1 cellular context compared by ENCODE assay signal in the genomic region with DNA sequence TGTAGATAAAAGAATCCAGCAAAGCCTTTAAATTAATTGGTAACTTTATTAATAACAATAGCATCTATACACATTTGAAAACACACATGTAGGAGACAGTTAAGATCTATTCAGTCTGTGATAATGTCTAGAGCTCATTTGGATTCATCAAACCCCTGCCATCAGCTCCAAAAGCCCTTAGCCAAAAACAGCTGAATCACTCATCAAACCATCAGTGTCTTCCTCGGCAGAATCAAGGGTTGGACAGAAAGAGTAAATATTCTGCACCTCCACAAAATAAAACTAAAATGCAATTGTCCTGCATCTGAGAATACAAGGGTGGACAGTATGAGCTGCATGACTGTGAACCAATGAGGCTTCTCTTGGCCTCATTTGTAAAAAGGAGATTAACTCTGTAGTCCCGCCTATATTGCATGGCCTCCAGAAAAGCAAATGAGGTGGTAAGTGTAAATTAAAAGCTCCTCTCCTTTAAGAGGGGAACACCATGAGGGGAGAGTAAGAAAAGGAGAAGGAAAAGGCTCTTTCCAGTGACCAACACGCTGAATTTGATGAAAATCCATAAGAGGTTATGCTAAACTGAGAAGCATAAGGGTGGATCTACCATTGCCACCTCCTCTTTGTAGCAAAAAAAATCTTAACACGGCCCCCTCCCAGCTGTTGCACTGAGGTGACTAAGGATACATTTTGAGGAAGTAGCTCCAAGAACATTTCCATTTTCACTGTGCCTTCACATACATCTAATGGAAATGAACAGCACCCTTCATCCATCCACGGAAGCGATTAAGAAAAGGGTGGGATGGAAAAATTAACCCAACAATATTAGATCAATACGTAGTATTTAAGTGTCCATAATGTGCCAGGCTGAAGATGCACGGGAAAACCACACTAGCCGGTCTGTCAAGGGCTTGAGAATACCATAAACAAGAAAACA.
TF ChIP-seq lines count a peak whose summit lies in the region.

No MANE protein-coding gene starts in this region.

TF ChIP-seq in K562, 482 proteins besides CTCF, POLR2A, EP300 and RAD21 (continued from another document and continues in another):
- TF ChIP-seq RBM15 (IDR thresholded peaks at IDR 0.05; ENCODE audit: insufficient read depth, low read length) (no peak), NFATC3 (IDR thresholded peaks at IDR 0.05) (no peak), RFX1 (IDR thresholded peaks at IDR 0.05) (no peak), CBX2 (IDR thresholded peaks at IDR 0.05; ENCODE audit: insufficient read depth, low read length, poor library complexity, severe bottlenecking) (no peak), ZNF57 (CRISPR knock-in tag; IDR thresholded peaks at IDR 0.05) (no peak), ZZZ3 (IDR thresholded peaks at IDR 0.05) (no peak), ZNF318 (IDR thresholded peaks at IDR 0.05; ENCODE audit: borderline replicate concordance in 1 of 2, low read depth in 1 of 2) (0 out of 4 replicates have a peak, but pooled peaks of 1 of the 2 experiments have one; percentile 64), DACH1 (IDR thresholded peaks at IDR 0.05; ENCODE audit: partially characterized antibody) (peak; percentile 37), BCLAF1 (IDR thresholded peaks at IDR 0.05; ENCODE audit: borderline replicate concordance in 1 of 2, control insufficient read depth in 1 of 2, low read depth in 2 of 2, low read length in 1 of 2) (0 out of 4 replicates have a peak, but pooled peaks of 1 of the 2 experiments have one; percentile 5), ZNF316 (IDR thresholded peaks at IDR 0.05) (peak; percentile 74), ZFP1 (CRISPR knock-in tag; IDR thresholded peaks at IDR 0.05) (no peak), FOXJ2 (tag; IDR thresholded peaks at IDR 0.05) (no peak), BRD9 (IDR thresholded peaks at IDR 0.05; ENCODE audit: low read depth, partially characterized antibody) (no peak), NR2C2 (CRISPR knock-in tag; IDR thresholded peaks at IDR 0.05) (no peak), NR2C2 (tag; IDR thresholded peaks at IDR 0.05) (peak; percentile 40; the same call in 1 of the 2 replicates), MAFF (IDR thresholded peaks at IDR 0.05; ENCODE audit: low read length) (peak; percentile 51), SNIP1 (IDR thresholded peaks at IDR 0.05; ENCODE audit: low read depth) (no peak), ZNF76 (CRISPR knock-in tag; IDR thresholded peaks at IDR 0.05; ENCODE audit: borderline replicate concordance) (no peak)
- TF ChIP-seq, protein P1, sequence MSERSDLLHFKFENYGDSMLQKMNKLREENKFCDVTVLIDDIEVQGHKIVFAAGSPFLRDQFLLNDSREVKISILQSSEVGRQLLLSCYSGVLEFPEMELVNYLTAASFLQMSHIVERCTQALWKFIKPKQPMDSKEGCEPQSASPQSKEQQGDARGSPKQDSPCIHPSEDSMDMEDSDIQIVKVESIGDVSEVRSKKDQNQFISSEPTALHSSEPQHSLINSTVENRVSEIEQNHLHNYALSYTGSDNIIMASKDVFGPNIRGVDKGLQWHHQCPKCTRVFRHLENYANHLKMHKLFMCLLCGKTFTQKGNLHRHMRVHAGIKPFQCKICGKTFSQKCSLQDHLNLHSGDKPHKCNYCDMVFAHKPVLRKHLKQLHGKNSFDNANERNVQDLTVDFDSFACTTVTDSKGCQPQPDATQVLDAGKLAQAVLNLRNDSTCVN (CRISPR knock-in tag; IDR thresholded peaks at IDR 0.05), result no peak
- TF ChIP-seq, protein P2, sequence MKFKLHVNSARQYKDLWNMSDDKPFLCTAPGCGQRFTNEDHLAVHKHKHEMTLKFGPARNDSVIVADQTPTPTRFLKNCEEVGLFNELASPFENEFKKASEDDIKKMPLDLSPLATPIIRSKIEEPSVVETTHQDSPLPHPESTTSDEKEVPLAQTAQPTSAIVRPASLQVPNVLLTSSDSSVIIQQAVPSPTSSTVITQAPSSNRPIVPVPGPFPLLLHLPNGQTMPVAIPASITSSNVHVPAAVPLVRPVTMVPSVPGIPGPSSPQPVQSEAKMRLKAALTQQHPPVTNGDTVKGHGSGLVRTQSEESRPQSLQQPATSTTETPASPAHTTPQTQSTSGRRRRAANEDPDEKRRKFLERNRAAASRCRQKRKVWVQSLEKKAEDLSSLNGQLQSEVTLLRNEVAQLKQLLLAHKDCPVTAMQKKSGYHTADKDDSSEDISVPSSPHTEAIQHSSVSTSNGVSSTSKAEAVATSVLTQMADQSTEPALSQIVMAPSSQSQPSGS (CRISPR knock-in tag; IDR thresholded peaks at IDR 0.05), result no peak
- TF ChIP-seq, protein P3, sequence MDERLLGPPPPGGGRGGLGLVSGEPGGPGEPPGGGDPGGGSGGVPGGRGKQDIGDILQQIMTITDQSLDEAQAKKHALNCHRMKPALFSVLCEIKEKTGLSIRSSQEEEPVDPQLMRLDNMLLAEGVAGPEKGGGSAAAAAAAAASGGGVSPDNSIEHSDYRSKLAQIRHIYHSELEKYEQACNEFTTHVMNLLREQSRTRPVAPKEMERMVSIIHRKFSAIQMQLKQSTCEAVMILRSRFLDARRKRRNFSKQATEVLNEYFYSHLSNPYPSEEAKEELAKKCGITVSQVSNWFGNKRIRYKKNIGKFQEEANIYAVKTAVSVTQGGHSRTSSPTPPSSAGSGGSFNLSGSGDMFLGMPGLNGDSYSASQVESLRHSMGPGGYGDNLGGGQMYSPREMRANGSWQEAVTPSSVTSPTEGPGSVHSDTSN (CRISPR knock-in tag; IDR thresholded peaks at IDR 0.05; ENCODE audit: low read depth), result no peak
- TF ChIP-seq, protein P3 (tag; conservative IDR thresholded peaks at IDR 0.05; ENCODE audit: low read depth), result peak; percentile 79
- TF ChIP-seq, protein P4, sequence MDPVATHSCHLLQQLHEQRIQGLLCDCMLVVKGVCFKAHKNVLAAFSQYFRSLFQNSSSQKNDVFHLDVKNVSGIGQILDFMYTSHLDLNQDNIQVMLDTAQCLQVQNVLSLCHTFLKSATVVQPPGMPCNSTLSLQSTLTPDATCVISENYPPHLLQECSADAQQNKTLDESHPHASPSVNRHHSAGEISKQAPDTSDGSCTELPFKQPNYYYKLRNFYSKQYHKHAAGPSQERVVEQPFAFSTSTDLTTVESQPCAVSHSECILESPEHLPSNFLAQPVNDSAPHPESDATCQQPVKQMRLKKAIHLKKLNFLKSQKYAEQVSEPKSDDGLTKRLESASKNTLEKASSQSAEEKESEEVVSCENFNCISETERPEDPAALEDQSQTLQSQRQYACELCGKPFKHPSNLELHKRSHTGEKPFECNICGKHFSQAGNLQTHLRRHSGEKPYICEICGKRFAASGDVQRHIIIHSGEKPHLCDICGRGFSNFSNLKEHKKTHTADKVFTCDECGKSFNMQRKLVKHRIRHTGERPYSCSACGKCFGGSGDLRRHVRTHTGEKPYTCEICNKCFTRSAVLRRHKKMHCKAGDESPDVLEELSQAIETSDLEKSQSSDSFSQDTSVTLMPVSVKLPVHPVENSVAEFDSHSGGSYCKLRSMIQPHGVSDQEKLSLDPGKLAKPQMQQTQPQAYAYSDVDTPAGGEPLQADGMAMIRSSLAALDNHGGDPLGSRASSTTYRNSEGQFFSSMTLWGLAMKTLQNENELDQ (CRISPR knock-in tag; IDR thresholded peaks at IDR 0.05; ENCODE audit: borderline replicate concordance), result no peak
- TF ChIP-seq, protein P5, sequence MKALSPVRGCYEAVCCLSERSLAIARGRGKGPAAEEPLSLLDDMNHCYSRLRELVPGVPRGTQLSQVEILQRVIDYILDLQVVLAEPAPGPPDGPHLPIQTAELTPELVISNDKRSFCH (CRISPR knock-in tag; IDR thresholded peaks at IDR 0.05), result no peak
- TF ChIP-seq, protein P5 (tag; IDR thresholded peaks at IDR 0.05), result peak; percentile 18; the same call in 1 of the 2 replicates
- TF ChIP-seq, protein P6, sequence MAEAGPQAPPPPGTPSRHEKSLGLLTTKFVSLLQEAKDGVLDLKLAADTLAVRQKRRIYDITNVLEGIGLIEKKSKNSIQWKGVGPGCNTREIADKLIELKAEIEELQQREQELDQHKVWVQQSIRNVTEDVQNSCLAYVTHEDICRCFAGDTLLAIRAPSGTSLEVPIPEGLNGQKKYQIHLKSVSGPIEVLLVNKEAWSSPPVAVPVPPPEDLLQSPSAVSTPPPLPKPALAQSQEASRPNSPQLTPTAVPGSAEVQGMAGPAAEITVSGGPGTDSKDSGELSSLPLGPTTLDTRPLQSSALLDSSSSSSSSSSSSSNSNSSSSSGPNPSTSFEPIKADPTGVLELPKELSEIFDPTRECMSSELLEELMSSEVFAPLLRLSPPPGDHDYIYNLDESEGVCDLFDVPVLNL (CRISPR knock-in tag; IDR thresholded peaks at IDR 0.05; ENCODE audit: low read depth), result no peak
- TF ChIP-seq, protein P7, sequence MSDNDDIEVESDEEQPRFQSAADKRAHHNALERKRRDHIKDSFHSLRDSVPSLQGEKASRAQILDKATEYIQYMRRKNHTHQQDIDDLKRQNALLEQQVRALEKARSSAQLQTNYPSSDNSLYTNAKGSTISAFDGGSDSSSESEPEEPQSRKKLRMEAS (CRISPR knock-in tag; IDR thresholded peaks at IDR 0.05), result no peak
